Comparison of ENCODE assay signal across 22 cellular contexts in genomic region chr3:158961497-158961896, GRCh38.
DNase-seq lines count a peak whose midpoint lies in the region; ATAC-seq, FAIRE-seq and TF ChIP-seq lines count a peak whose summit lies in the region.
"Had no signal": no experiment of that assay in that cellular context is flagged by ENCODE, and none has a peak within 500 bp of the region (broad histone marks: within the 10 kb centered on the region; RNA-seq: fewer than 3 reads in every experiment).

No MANE protein-coding gene starts in this region.

- no TSS peak for BruUV-seq in endothelial cell of umbilical vein (replicated peaks; lab: Mats Ljungman, UMichigan)
- no TSS peak for BruUV-seq in Caco-2 (replicated peaks; lab: Mats Ljungman, UMichigan)

- H3K4me3 ChIP-seq in endothelial cell of umbilical vein (replicated peaks in 1 of 3; ENCODE audit: insufficient read depth in 1 of 3, low read depth in 1 of 3, low read length in 3 of 3) (no peak overlapping the region), Caco-2 (ENCODE audit: low read depth, low read length) (no peak overlapping the region), prostate gland (no peak overlapping the region)

- POLR2A ChIA-PET in endothelial cell of umbilical vein (lab: Charles Lee) (no interaction called here), Caco-2 (lab: Charles Lee) (no interaction called here)

- H3K36me3 Mint-ChIP-seq in neural crest cell (ENCODE audit: low read depth) (no peaks in the 10 kb centered on the region), Caco-2 (ENCODE audit: insufficient read depth, unreplicated experiment) (no peaks in the 10 kb centered on the region)

- TF ChIP-seq CTCF in endothelial cell of umbilical vein (IDR thresholded peaks at IDR 0.05; ENCODE audit: extremely low read depth in 1 of 2, insufficient read depth in 1 of 2, low read depth in 1 of 2, low read length in 2 of 2) (no peak), neural crest cell (conservative IDR thresholded peaks at IDR 0.05) (no peak), Caco-2 (IDR thresholded peaks at IDR 0.05; ENCODE audit: insufficient read depth in 1 of 2, low read depth in 1 of 2, low read length in 1 of 2, severe bottlenecking in 1 of 2, unreplicated experiment in 1 of 2) (no peak), prostate gland (IDR thresholded peaks at IDR 0.05) (no peak)

- H3K9me3 Mint-ChIP-seq in neural crest cell (no peaks in the 10 kb centered on the region), Caco-2 (ENCODE audit: unreplicated experiment) (no peaks in the 10 kb centered on the region)
- H3K9me3 Mint-ChIP-seq: CD4-positive, alpha-beta T cell had no signal

- H3K9me1 ChIP-seq in endothelial cell of umbilical vein (replicated peaks; ENCODE audit: control insufficient read depth, extremely low read depth, insufficient read depth, low read length), result no peaks in the 10 kb centered on the region

- H3K36me3 ChIP-seq in endothelial cell of umbilical vein (ENCODE audit: control insufficient read depth in 2 of 2, extremely low read depth in 1 of 2, insufficient read depth in 2 of 2, low read length in 2 of 2) (no peaks in the 10 kb centered on the region), Caco-2 (ENCODE audit: control insufficient read depth, insufficient read depth, low read length) (no peaks in the 10 kb centered on the region), prostate gland (no peaks in the 10 kb centered on the region)
- H3K36me3 ChIP-seq: BE2C had no signal

- intact Hi-C loops in endothelial cell of umbilical vein (cut with micrococcal nuclease) (no loop called here), Caco-2 (cut with micrococcal nuclease; ENCODE audit: unreplicated experiment) (no loop called here), prostate gland (cut with DNase I) (no loop called here)

- H3K27ac ChIP-seq in endothelial cell of umbilical vein (ENCODE audit: insufficient read depth, low read depth, low read length) (no peak overlapping the region), prostate gland (no peak overlapping the region)
- H3K27ac ChIP-seq: 22Rv1 had no signal

- 70% methylated on average over 5 of the region's 5 CpGs for WGBS in prostate gland

- no peak overlapping the region for H3K4me2 ChIP-seq in endothelial cell of umbilical vein (ENCODE audit: insufficient read depth, low read length)

- H3K27me3 ChIP-seq in endothelial cell of umbilical vein (ENCODE audit: control insufficient read depth in 2 of 2, insufficient read depth in 2 of 2, low read length in 2 of 2), result no peaks in the 10 kb centered on the region
- H3K27me3 ChIP-seq in Caco-2 (replicated peaks; ENCODE audit: control insufficient read depth, insufficient read depth, low read length), result no peaks in the 10 kb centered on the region
- no peaks in the 10 kb centered on the region for H3K27me3 ChIP-seq in prostate gland (replicated peaks; ENCODE audit: insufficient read depth)
- H3K27me3 ChIP-seq: BE2C had no signal

- TF ChIP-seq POLR2A in endothelial cell of umbilical vein (IDR thresholded peaks at IDR 0.05; ENCODE audit: low read depth, low read length) (no peak), prostate gland (IDR thresholded peaks at IDR 0.05) (no peak)

- DNase-seq in DMS 273 (lab: John Stamatoyannopoulos, UW; ENCODE audit: unreplicated experiment) (peak; percentile 68), DMS 273 treated with DMSO at 0.1 percent for 48 hours (lab: John Stamatoyannopoulos, UW) (no peak), NCI-H524 (lab: John Stamatoyannopoulos, UW) (peak; percentile 33 to 79), endothelial cell of umbilical vein (ENCODE audit: low read depth, low spot score) (no peak), neural crest cell (ENCODE audit: low read depth, low spot score) (no peak), Caco-2 (no peak), prostate gland (ENCODE audit: low spot score) (no peak)
- DNase-seq: BE2C; Calu3; CD4-positive, alpha-beta T cell; DMS79; KBM-7; NCI-H1417 treated with DMSO at 0.1 percent for 48 hours; NCI-H2081; NCI-H226; NCI-H774; SW 1271 had no signal

- CTCF ChIA-PET in endothelial cell of umbilical vein (lab: Charles Lee) (no interaction called here), Caco-2 (lab: Charles Lee) (no interaction called here)

- peaks cover 25% of the 10 kb centered on the region for H3K27me3 Mint-ChIP-seq in neural crest cell (ENCODE audit: low read depth)
- H3K27me3 Mint-ChIP-seq in Caco-2 (ENCODE audit: insufficient read depth, unreplicated experiment), result peaks cover 9% of the 10 kb centered on the region

- dilution Hi-C loops in endothelial cell of umbilical vein (cut with MboI; ENCODE audit: extremely low pct_ligation_motif_present, low sequenced_read_pairs), result no loop called here

- no peak overlapping the region for H3K4me3 Mint-ChIP-seq in neural crest cell
- H3K4me3 Mint-ChIP-seq in Caco-2 (ENCODE audit: unreplicated experiment), result no peak overlapping the region
- H3K4me3 Mint-ChIP-seq: CD4-positive, alpha-beta T cell had no signal

- peak overlapping the region; percentile 65 for H3K27ac Mint-ChIP-seq in neural crest cell (ENCODE audit: unreplicated experiment)
- no peak overlapping the region for H3K27ac Mint-ChIP-seq in Caco-2 (ENCODE audit: unreplicated experiment)
- H3K27ac Mint-ChIP-seq: CD4-positive, alpha-beta T cell had no signal

- no peak for ATAC-seq in GM19324 (IDR thresholded peaks at IDR 0.05; ENCODE audit: low FRiP score, unreplicated experiment)
- ATAC-seq: HCT116 had no signal

- no peak overlapping the region for H3K9ac ChIP-seq in endothelial cell of umbilical vein (replicated peaks; ENCODE audit: extremely low read depth, insufficient read depth, low read length)

- no peak for FAIRE-seq in endothelial cell of umbilical vein (lab: Jason Lieb, UNC)
- FAIRE-seq: G401.6, GM12891 had no signal

- no peaks in the 10 kb centered on the region for H3K4me1 ChIP-seq in endothelial cell of umbilical vein (ENCODE audit: control insufficient read depth, extremely low read depth, insufficient read depth, low read length)
- no peaks in the 10 kb centered on the region for H3K4me1 ChIP-seq in Caco-2
- H3K4me1 ChIP-seq in prostate gland (replicated peaks), result no peaks in the 10 kb centered on the region
- H3K4me1 ChIP-seq: BE2C had no signal

- H3K9me3 ChIP-seq in endothelial cell of umbilical vein (replicated peaks; ENCODE audit: control insufficient read depth, insufficient read depth, low read length) (no peaks in the 10 kb centered on the region), Caco-2 (no peaks in the 10 kb centered on the region), prostate gland (no peaks in the 10 kb centered on the region)
- H3K9me3 ChIP-seq: BE2C had no signal

- no peaks in the 10 kb centered on the region for H3K79me2 ChIP-seq in endothelial cell of umbilical vein (ENCODE audit: control insufficient read depth, insufficient read depth, low read length)

- peaks cover 7% of the 10 kb centered on the region for H3K4me1 Mint-ChIP-seq in neural crest cell
- H3K4me1 Mint-ChIP-seq in Caco-2 (ENCODE audit: low read depth, unreplicated experiment), result no peaks in the 10 kb centered on the region

- no peaks in the 10 kb centered on the region for H4K20me1 ChIP-seq in endothelial cell of umbilical vein (replicated peaks; ENCODE audit: control insufficient read depth, extremely low read depth, insufficient read depth, low read length)

- H2AFZ ChIP-seq in endothelial cell of umbilical vein (ENCODE audit: low read depth, low read length), result peak overlapping the region; percentile 49

TF ChIP-seq in endothelial cell of umbilical vein, 7 proteins besides CTCF, POLR2A, EP300 and RAD21:
- no peak for TF ChIP-seq GATA2 (IDR thresholded peaks at IDR 0.05; ENCODE audit: insufficient read depth, insufficient read length, low read depth, low read length)
- no peak for TF ChIP-seq JUN (IDR thresholded peaks at IDR 0.05; ENCODE audit: borderline replicate concordance, insufficient read depth, insufficient read length, low read depth)
- no peak for TF ChIP-seq POLR2AphosphoS5 (IDR thresholded peaks at IDR 0.05; ENCODE audit: insufficient read depth, low read depth, low read length)
- no peak for TF ChIP-seq MYC (IDR thresholded peaks at IDR 0.05; ENCODE audit: low read depth, low read length)
- TF ChIP-seq EZH2 (IDR thresholded peaks at IDR 0.05; ENCODE audit: borderline replicate concordance, low read depth, low read length, severe bottlenecking), result no peak
- no peak for TF ChIP-seq MAX (IDR thresholded peaks at IDR 0.05; ENCODE audit: insufficient read depth, insufficient read length)
- no peak for TF ChIP-seq FOS (IDR thresholded peaks at IDR 0.05; ENCODE audit: borderline replicate concordance, insufficient read depth, low read length)

Comparison
In these comparisons a context has a peak if more than half of its experiments do, and no peak if none do; other contexts are left out.
1. DNase-seq: peak in DMS 273 (single experiment) and NCI-H524 (2 of 2); none in DMS 273 treated with DMSO at 0.1 percent for 48 hours (single experiment), endothelial cell of umbilical vein (single experiment), neural crest cell (single experiment), Caco-2 (0 of 2) and prostate gland (single experiment).